ENCODE assay signal across 22 cellular contexts in genomic region chr4:145602129-145602760, GRCh38.
"Had no signal": no experiment of that assay in that cellular context is flagged by ENCODE, and none has a peak within 500 bp of the region (broad histone marks: within the 10 kb centered on the region; RNA-seq: fewer than 3 reads in every experiment).

No MANE protein-coding gene starts in this region.

- H3K27me3 ChIP-seq: hepatocyte, left lung, spleen, thyroid gland, transverse colon, upper lobe of left lung, vagina had no signal

- H3K36me3 ChIP-seq: heart right ventricle, left lung, lower lobe of right lung, spleen, thyroid gland, transverse colon, upper lobe of left lung, vagina had no signal

- H3K9me3 ChIP-seq: lower lobe of right lung, thyroid gland, upper lobe of left lung, vagina had no signal

- DNase-seq: heart right ventricle; islet precursor cell; left lung; lower lobe of right lung; mammary epithelial cell; mesenchymal stem cell; naive thymus-derived CD8-positive, alpha-beta T cell; nucleus accumbens; retina; right cardiac atrium; small intestine; spleen; stimulated activated CD4-positive, alpha-beta T cell treated with anti-CD3 and anti-CD28 coated beads, Interleukin-4, amount 100 ng/mL, for 24 hours; stimulated activated naive CD4-positive, alpha-beta T cell; thyroid gland; transverse colon; upper lobe of left lung had no signal

- H3K4me1 ChIP-seq: heart right ventricle, left lung, lower lobe of right lung, parathyroid adenoma, spleen, thyroid gland, transverse colon, upper lobe of left lung, vagina had no signal

- H3K9ac ChIP-seq: parathyroid adenoma had no signal

- H3K4me3 ChIP-seq: heart right ventricle, hepatocyte, left lung, lower lobe of right lung, spleen, thyroid gland, transverse colon, upper lobe of left lung, vagina had no signal

- H3K4me2 ChIP-seq: hepatocyte had no signal

- H2AFZ ChIP-seq: hepatocyte, parathyroid adenoma had no signal

- ATAC-seq: heart right ventricle; left lung; lower lobe of right lung; naive thymus-derived CD8-positive, alpha-beta T cell; right cardiac atrium; sciatic nerve; stimulated activated effector memory CD8-positive, alpha-beta T cell treated with anti-CD3 and anti-CD28 coated beads, Interleukin-12 subunit alpha, Interleukin-12 subunit beta, amount 100 ng/mL, for 72 hours had no signal

- H3K79me2 ChIP-seq: hepatocyte, parathyroid adenoma had no signal

- H3K27ac ChIP-seq: heart right ventricle, hepatocyte, left lung, lower lobe of right lung, parathyroid adenoma, spleen, thyroid gland, transverse colon, upper lobe of left lung, vagina had no signal
